ENCODE assay signal across 5 cellular contexts in genomic region chr1:91441980-91442379, GRCh38. TPM values are rescaled to one million over a fixed set of nuclear protein-coding genes. Genes with fewer than 3 reads are reported as not detected.
"Had no signal": no experiment of that assay in that cellular context is flagged by ENCODE, and none has a peak within 500 bp of the region (broad histone marks: within the 10 kb centered on the region; RNA-seq: fewer than 3 reads in every experiment).

No MANE protein-coding gene starts in this region.

RNA-seq across cellular contexts. Expression of gene HFM1, which starts 37.3 kb away (rescaled TPM):
- total RNA-seq: PC-3, PC-9, Peyer's patch, RPMI7951, SJSA1 had no signal
